17 cellular contexts compared by ENCODE assay signal in the genomic region with DNA sequence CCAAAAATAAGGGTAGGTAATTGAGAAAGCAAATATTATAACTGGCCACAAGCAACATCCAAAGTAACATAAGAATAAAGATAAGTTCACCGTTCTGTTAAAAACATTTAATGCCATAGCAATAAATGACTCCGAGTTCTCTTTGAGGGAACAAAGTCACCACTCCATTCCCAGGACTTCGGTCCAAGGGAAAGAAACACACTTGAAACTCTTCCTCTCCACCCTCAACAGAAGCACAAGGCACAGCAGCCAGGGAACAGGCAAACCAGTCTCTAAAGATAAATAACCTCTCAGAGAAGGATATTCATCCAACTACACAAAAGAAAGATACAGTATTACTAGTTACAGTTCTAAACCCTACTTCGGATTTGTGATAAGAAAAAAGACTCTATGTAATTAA. TPM values are rescaled to one million over a fixed set of nuclear protein-coding genes. Genes with fewer than 3 reads are reported as not detected.
DNase-seq lines count a peak whose midpoint lies in the region; ATAC-seq and TF ChIP-seq lines count a peak whose summit lies in the region.
"Had no signal": no experiment of that assay in that cellular context is flagged by ENCODE, and none has a peak within 500 bp of the region (broad histone marks: within the 10 kb centered on the region; RNA-seq: fewer than 3 reads in every experiment).

No MANE protein-coding gene starts in this region.

- no TSS peak for BruUV-seq in Panc1 (replicated peaks; lab: Mats Ljungman, UMichigan)

- intact Hi-C loops in Panc1 (cut with micrococcal nuclease; ENCODE audit: unreplicated experiment), result no loop called here

- WGBS in hepatocyte (ENCODE audit: low lambda C conversion rate, missing lambda C conversion rate), result 75% methylated on average over 4 of the region's 4 CpGs

- H3K27me3 ChIP-seq in Panc1 (ENCODE audit: control insufficient read depth, insufficient read depth, low read length) (no peaks in the 10 kb centered on the region), hepatocyte (no peaks in the 10 kb centered on the region)
- H3K27me3 ChIP-seq: suprapubic skin had no signal

- no peak for ATAC-seq in activated T-cell treated with anti-CD3 and anti-CD28 coated beads, Interleukin-2, amount 50 U/mL, for 72 hours (replicated peaks in 1 of 2)
- no peak for ATAC-seq in Panc1
- ATAC-seq in stimulated activated effector memory CD8-positive, alpha-beta T cell treated with anti-CD3 and anti-CD28 coated beads, Interleukin-12 subunit alpha, Interleukin-12 subunit beta, amount 100 ng/mL, for 72 hours, result no peak
- ATAC-seq: left lobe of liver had no signal

- CTCF ChIA-PET in Panc1 (lab: Charles Lee) (no interaction called here), RWPE1 (lab: Yijun Ruan, JAX) (no interaction called here)

- H3K36me3 ChIP-seq in Panc1 (ENCODE audit: control insufficient read depth, insufficient read depth, low read length) (peaks cover 5% of the 10 kb centered on the region; the same call in 1 of the 2 replicates), hepatocyte (replicated peaks; ENCODE audit: insufficient read depth, low read depth) (no peaks in the 10 kb centered on the region)
- H3K36me3 ChIP-seq: suprapubic skin had no signal

- no peaks in the 10 kb centered on the region for H3K9me2 ChIP-seq in hepatocyte (replicated peaks; ENCODE audit: insufficient read depth)

- peak overlapping the region; percentile 8 to 93 for H3K4me3 Mint-ChIP-seq in activated T-cell treated with anti-CD3 and anti-CD28 coated beads, Interleukin-2, amount 50 U/mL, for 72 hours
- H3K4me3 Mint-ChIP-seq in stimulated activated effector memory CD8-positive, alpha-beta T cell treated with anti-CD3 and anti-CD28 coated beads, Interleukin-12 subunit alpha, Interleukin-12 subunit beta, amount 100 ng/mL, for 72 hours, result peak overlapping the region; percentile 97

- H3K79me2 ChIP-seq in hepatocyte, result peaks cover 84% of the 10 kb centered on the region

- peaks cover 4 to 6% of the 10 kb centered on the region in 2 donors for H3K36me3 Mint-ChIP-seq in activated T-cell treated with anti-CD3 and anti-CD28 coated beads, Interleukin-2, amount 50 U/mL, for 72 hours (ENCODE audit: insufficient read depth in 2 of 2)
- H3K36me3 Mint-ChIP-seq in stimulated activated effector memory CD8-positive, alpha-beta T cell treated with anti-CD3 and anti-CD28 coated beads, Interleukin-12 subunit alpha, Interleukin-12 subunit beta, amount 100 ng/mL, for 72 hours, result peaks cover 17% of the 10 kb centered on the region

- H3K4me3 ChIP-seq in Panc1 (ENCODE audit: low read depth in 2 of 2, low read length in 2 of 2), result no peak overlapping the region
- no peak overlapping the region for H3K4me3 ChIP-seq in hepatocyte
- H3K4me3 ChIP-seq: skin epidermis, suprapubic skin had no signal

- no peak for DNase-seq in activated T-cell treated with anti-CD3 and anti-CD28 coated beads, Interleukin-2, amount 50 U/mL, for 72 hours
- DNase-seq in activated T-cell treated with anti-CD3 and anti-CD28 coated beads for 4 hours (no peak), Panc1 (ENCODE audit: low read depth, low spot score) (no peak), hepatocyte (ENCODE audit: low spot score) (no peak), SW 1271 (lab: John Stamatoyannopoulos, UW) (no peak), amniotic stem cell (lab: John Stamatoyannopoulos, UW) (no peak), RWPE1 (ENCODE audit: low spot score) (no peak)
- no peak for DNase-seq in stimulated activated effector memory CD8-positive, alpha-beta T cell treated with anti-CD3 and anti-CD28 coated beads, Interleukin-12 subunit alpha, Interleukin-12 subunit beta, amount 100 ng/mL, for 72 hours (ENCODE audit: low spot score in 2 of 2)
- DNase-seq: activated CD4-positive, alpha-beta T cell treated with anti-CD3 and anti-CD28 coated beads, Interleukin-2, amount 50 U/mL, for 48 hours; activated naive CD4-positive, alpha-beta T cell treated with Interleukin-2 at 50 U/mL for 16 hours; DMS79; NCI-H1092 treated with DMSO at 0.1 percent for 48 hours; NCI-H226 had no signal

- no peak for TF ChIP-seq CTCF in Panc1 (IDR thresholded peaks at IDR 0.05)
- no peak for TF ChIP-seq CTCF in hepatocyte (IDR thresholded peaks at IDR 0.05; ENCODE audit: poor library complexity)
- no peak for TF ChIP-seq CTCF in RWPE1 (conservative IDR thresholded peaks at IDR 0.05; ENCODE audit: low read depth)

- POLR2A ChIA-PET in Panc1 (lab: Charles Lee), result interaction anchor here (0.6 kb wide), 1 partner anchor 33 kb away, joined by 3 read pairs; no protein-coding TSS in a partner anchor
- POLR2A ChIA-PET in RWPE1 (lab: Yijun Ruan, JAX; ENCODE audit: low non-redundant PET), result no interaction called here

- peaks cover 56% of the 10 kb centered on the region for H3K4me1 Mint-ChIP-seq in activated T-cell treated with anti-CD3 and anti-CD28 coated beads, Interleukin-2, amount 50 U/mL, for 72 hours (ENCODE audit: low read depth)
- H3K4me1 Mint-ChIP-seq in stimulated activated effector memory CD8-positive, alpha-beta T cell treated with anti-CD3 and anti-CD28 coated beads, Interleukin-12 subunit alpha, Interleukin-12 subunit beta, amount 100 ng/mL, for 72 hours, result peaks cover 45% of the 10 kb centered on the region

- in situ Hi-C loops in Panc1 (cut with HindIII; ENCODE audit: low pct_unique_long_range_greater_than_20kb, low sequenced_read_pairs), result no loop called here

- H3K27ac Mint-ChIP-seq in activated T-cell treated with anti-CD3 and anti-CD28 coated beads, Interleukin-2, amount 50 U/mL, for 72 hours, result no peak overlapping the region
- no peak overlapping the region for H3K27ac Mint-ChIP-seq in stimulated activated effector memory CD8-positive, alpha-beta T cell treated with anti-CD3 and anti-CD28 coated beads, Interleukin-12 subunit alpha, Interleukin-12 subunit beta, amount 100 ng/mL, for 72 hours

- H3K4me1 ChIP-seq in Panc1 (ENCODE audit: control insufficient read depth, insufficient read depth, low read length) (peaks cover 21% of the 10 kb centered on the region), hepatocyte (ENCODE audit: insufficient read depth) (peaks cover 35% of the 10 kb centered on the region)

- H3K4me2 ChIP-seq in hepatocyte, result peak overlapping the region; percentile 92

- 0 out of 2 replicates have a peak overlapping the region, but pooled peaks have one; percentile 1 for H3K27ac ChIP-seq in Panc1 (ENCODE audit: low read length)
- no peak overlapping the region for H3K27ac ChIP-seq in hepatocyte
- no peak overlapping the region for H3K27ac ChIP-seq in RWPE1
- H3K27ac ChIP-seq: epithelial cell of prostate, skin epidermis, suprapubic skin had no signal

- H3K9me3 Mint-ChIP-seq in activated T-cell treated with anti-CD3 and anti-CD28 coated beads, Interleukin-2, amount 50 U/mL, for 72 hours, result no peaks in the 10 kb centered on the region
- H3K9me3 Mint-ChIP-seq in stimulated activated effector memory CD8-positive, alpha-beta T cell treated with anti-CD3 and anti-CD28 coated beads, Interleukin-12 subunit alpha, Interleukin-12 subunit beta, amount 100 ng/mL, for 72 hours, result no peaks in the 10 kb centered on the region

- H4K20me1 ChIP-seq in hepatocyte (ENCODE audit: insufficient read depth, poor library complexity, severe bottlenecking), result peaks cover 69% of the 10 kb centered on the region

- H3K9me3 ChIP-seq in Panc1 (ENCODE audit: control insufficient read depth, insufficient read depth, low read depth, low read length) (no peaks in the 10 kb centered on the region), hepatocyte (ENCODE audit: low read depth) (no peaks in the 10 kb centered on the region)
- H3K9me3 ChIP-seq: suprapubic skin had no signal

- no peak overlapping the region for H2AFZ ChIP-seq in hepatocyte

- no peaks in the 10 kb centered on the region for H3K27me3 Mint-ChIP-seq in activated T-cell treated with anti-CD3 and anti-CD28 coated beads, Interleukin-2, amount 50 U/mL, for 72 hours (ENCODE audit: low read depth)

RNA-seq across cellular contexts. Expression of a gene that starts 2.5 kb away (rescaled TPM):
- 10 to 100 TPM; 48.0 to 49.6 TPM for total RNA-seq in activated T-cell treated with anti-CD3 and anti-CD28 coated beads, Interleukin-2, amount 50 U/mL, for 72 hours
- total RNA-seq in Panc1 (2021; ENCODE audit: unreplicated experiment), result 51.1 TPM
- polyA plus RNA-seq in Panc1 (2012; ENCODE audit: insufficient read length), result 25.3 TPM
- 60.2 and 67.3 TPM in 2 replicates for total RNA-seq in hepatocyte
- 43.6 and 47.0 TPM in 2 replicates for polyA plus RNA-seq in hepatocyte

RNA-seq across cellular contexts. Expression of a gene that starts 3.1 kb away (rescaled TPM):
- 10 to 100 TPM; 86.1 to 88.5 TPM for total RNA-seq in activated T-cell treated with anti-CD3 and anti-CD28 coated beads, Interleukin-2, amount 50 U/mL, for 72 hours
- total RNA-seq in Panc1 (2021; ENCODE audit: unreplicated experiment) (47.8 TPM), hepatocyte (15.6 and 22.0 TPM in 2 replicates)
- 23.5 TPM for polyA plus RNA-seq in Panc1 (2012; ENCODE audit: insufficient read length)
- polyA plus RNA-seq in hepatocyte, result 10.1 and 11.1 TPM in 2 replicates
